In genomic region chr4:177315767-177316490, GRCh38 we compare ENCODE assay signal across 9 cellular contexts. TPM values are rescaled to one million over a fixed set of nuclear protein-coding genes. Genes with fewer than 3 reads are reported as not detected.
A peak's percentile ranks its signal among the peaks of the same experiment; 100 is the strongest.
DNase-seq lines count a peak whose midpoint lies in the region; ATAC-seq and TF ChIP-seq lines count a peak whose summit lies in the region.
"Had no signal": no experiment of that assay in that cellular context is flagged by ENCODE, and none has a peak within 500 bp of the region (broad histone marks: within the 10 kb centered on the region; RNA-seq: fewer than 3 reads in every experiment).

No MANE protein-coding gene starts in this region.

- H3K27ac Mint-ChIP-seq in memory B cell: no peak overlapping the region
- H3K27ac Mint-ChIP-seq: progenitor cell of endocrine pancreas had no signal

- H2AFZ ChIP-seq in OCI-LY7 (ENCODE audit: low read length): no peak overlapping the region

- H4K20me1 ChIP-seq in OCI-LY7 (ENCODE audit: insufficient read depth, low read length): peaks cover 5% of the 10 kb centered on the region; the same call in 1 of the 2 replicates

- TF ChIP-seq CTCF in OCI-LY7 (conservative IDR thresholded peaks at IDR 0.05; ENCODE audit: low read length): no peak
- TF ChIP-seq CTCF in GM13977 (IDR thresholded peaks at IDR 0.05; ENCODE audit: extremely low read depth, insufficient read depth, missing control alignments): no peak

- no peaks in the 10 kb centered on the region for H3K9me3 Mint-ChIP-seq in memory B cell

- no peaks in the 10 kb centered on the region for H3K9me2 ChIP-seq in OCI-LY7 (ENCODE audit: insufficient read depth, low read length)

- H3K36me3 ChIP-seq in OCI-LY7 (ENCODE audit: insufficient read depth, low read length): peaks cover 36% of the 10 kb centered on the region

- peak overlapping the region; percentile 23; the same call in 1 of the 2 replicates for H3K4me2 ChIP-seq in OCI-LY7 (ENCODE audit: low read length)

- ATAC-seq in GM18498 (IDR thresholded peaks at IDR 0.05; ENCODE audit: unreplicated experiment): peak; percentile 53
- ATAC-seq in GM21423 (IDR thresholded peaks at IDR 0.05; ENCODE audit: unreplicated experiment): peak; percentile 52
- peak; percentile 52 for ATAC-seq in memory B cell (ENCODE audit: low read depth)
- ATAC-seq in left colon: no peak

- H3K4me3 Mint-ChIP-seq in memory B cell: no peak overlapping the region

- intact Hi-C loops in OCI-LY7 (cut with micrococcal nuclease; ENCODE audit: unreplicated experiment): no loop called here
- intact Hi-C loops in left colon (cut with DNase I, micrococcal nuclease): no loop called here

- CTCF ChIA-PET in OCI-LY7 (lab: Charles Lee; ENCODE audit: unreplicated experiment): no interaction called here

- peaks cover 18% of the 10 kb centered on the region for H3K4me1 ChIP-seq in OCI-LY7 (ENCODE audit: insufficient read depth, low read length, poor library complexity, severe bottlenecking)

- no peak overlapping the region for H3K4me3 ChIP-seq in OCI-LY7 (ENCODE audit: low read depth, low read length, poor library complexity, severe bottlenecking)
- H3K4me3 ChIP-seq: SK-N-MC had no signal

- peaks cover 75% of the 10 kb centered on the region for H3K79me2 ChIP-seq in OCI-LY7 (ENCODE audit: insufficient read depth, low read depth, low read length)

- no peaks in the 10 kb centered on the region for H3K4me1 Mint-ChIP-seq in memory B cell

- H3K27ac ChIP-seq in OCI-LY7 (ENCODE audit: low read depth, low read length, poor library complexity, severe bottlenecking) (no peak overlapping the region), caudate nucleus (ENCODE audit: low read depth, low read length) (no peak overlapping the region)
- H3K27ac ChIP-seq: SK-N-MC had no signal

- H3K27me3 Mint-ChIP-seq in memory B cell: no peaks in the 10 kb centered on the region
- H3K27me3 Mint-ChIP-seq: progenitor cell of endocrine pancreas had no signal

- no peaks in the 10 kb centered on the region for H3K9me3 ChIP-seq in OCI-LY7 (ENCODE audit: low read length)

- no TSS peak for BruUV-seq in OCI-LY7 (replicated peaks; lab: Mats Ljungman, UMichigan)

- POLR2A ChIA-PET in OCI-LY7 (lab: Charles Lee): interaction anchor here (0.8 to 1.2 kb wide), 3 partner anchors 10 to 21 kb away, joined by 3 to 6 read pairs (median 3); no protein-coding TSS in a partner anchor

- in situ Hi-C loops in GM13977 (cut with MboI; ENCODE audit: low pct_unique_long_range_greater_than_20kb, low sequenced_read_pairs, unreplicated experiment): no loop called here

- DNase-seq in OCI-LY7 (ENCODE audit: low spot score) (no peak), memory B cell (ENCODE audit: low spot score in 2 of 2) (no peak), left colon (no peak), GM13977 (ENCODE audit: low spot score) (no peak), caudate nucleus (lab: John Stamatoyannopoulos, UW) (no peak)

- no peaks in the 10 kb centered on the region for H3K36me3 Mint-ChIP-seq in memory B cell

RNA-seq across cellular contexts. Expression of gene NEIL3, which starts 6.3 kb away (rescaled TPM):
- total RNA-seq in OCI-LY7 (2014; rRNA removed; shearing (Covaris generic)): 16.8 and 19.1 TPM in 2 replicates
- total RNA-seq in OCI-LY7 (2022) (22.9 and 24.6 TPM in 2 replicates), left colon (1 to 10 TPM; 1.0 to 2.3 TPM)

Comparison
In these comparisons a context has a peak if more than half of its experiments do, and no peak if none do; other contexts are left out.
1. RNA of gene NEIL3, which starts 6.3 kb away (total RNA-seq): 16.8 to 24.6 TPM in OCI-LY7; 1.0 to 2.3 TPM in left colon; every median in the first group is over 4 times any median in the second.